9 cellular contexts compared by ENCODE assay signal in genomic region chr2:189024861-189025618, GRCh38.
DNase-seq lines count a peak whose midpoint lies in the region; ATAC-seq, FAIRE-seq and TF ChIP-seq lines count a peak whose summit lies in the region.
"Had no signal": no experiment of that assay in that cellular context is flagged by ENCODE, and none has a peak within 500 bp of the region (broad histone marks: within the 10 kb centered on the region; RNA-seq: fewer than 3 reads in every experiment).

No MANE protein-coding gene starts in this region.

- TF ChIP-seq POLR2A in H54 (IDR thresholded peaks at IDR 0.05; ENCODE audit: low read depth, low read length) = no peak

- no peak overlapping the region for H3K4me3 ChIP-seq in GM12875 (ENCODE audit: low read depth, low read length)
- H3K4me3 ChIP-seq in muscle layer of duodenum (ENCODE audit: low read depth in 1 of 2, low read length in 2 of 2) = no peak overlapping the region

- DNase-seq in RPMI8226 (no peak), H54 (ENCODE audit: insufficient read length, low spot score) (no peak)
- DNase-seq: activated gamma-delta T cell had no signal

- peak; percentile 44 for ATAC-seq in HG02610 (IDR thresholded peaks at IDR 0.05; ENCODE audit: unreplicated experiment)
- no peak for ATAC-seq in GM18858 (IDR thresholded peaks at IDR 0.05; ENCODE audit: unreplicated experiment)
- no peak for ATAC-seq in HG02973 (IDR thresholded peaks at IDR 0.05; ENCODE audit: unreplicated experiment)

- H3K9me3 ChIP-seq in muscle layer of duodenum (ENCODE audit: control insufficient read depth in 1 of 2, low read length in 2 of 2) = no peaks in the 10 kb centered on the region

- FAIRE-seq in TTC549 (lab: Jason Lieb, UNC) (peak; percentile 92), H54 (lab: Jason Lieb, UNC) (no peak)

- H3K4me1 ChIP-seq in muscle layer of duodenum (ENCODE audit: control insufficient read depth in 1 of 2, insufficient read depth in 2 of 2, low read length in 2 of 2) = no peaks in the 10 kb centered on the region

- no peaks in the 10 kb centered on the region for H3K36me3 ChIP-seq in muscle layer of duodenum (ENCODE audit: control insufficient read depth in 1 of 2, insufficient read depth in 2 of 2, low read length in 2 of 2)

- no peaks in the 10 kb centered on the region for H3K27me3 ChIP-seq in muscle layer of duodenum (ENCODE audit: low read depth, low read length)

- TF ChIP-seq CTCF in GM12875 (IDR thresholded peaks at IDR 0.05; ENCODE audit: borderline replicate concordance, insufficient read depth, low read depth, low read length) = peak; percentile 50; the same call in 1 of the 2 replicates

- peak overlapping the region; percentile 32 for H3K27ac ChIP-seq in muscle layer of duodenum (ENCODE audit: low read length)
